Comparison of ENCODE assay signal across 2 cellular contexts in genomic region chr19:40466219-40467006, GRCh38.
A peak's percentile ranks its signal among the peaks of the same experiment; 100 is the strongest.
TF ChIP-seq lines count a peak whose summit lies in the region.

TSS of gene SPTBN4 (plus strand) at chr19:40467001. CDS start at chr19:40472622, 5,621 bp downstream.

TF ChIP-seq in SK-N-SH, 30 proteins besides CTCF, POLR2A, EP300 and RAD21:
- TF ChIP-seq MXI1 (IDR thresholded peaks at IDR 0.05; ENCODE audit: low read depth, low read length) = peak; percentile 75; the same call in 1 of the 2 replicates
- no peak for TF ChIP-seq USF1 (IDR thresholded peaks at IDR 0.05; ENCODE audit: borderline replicate concordance, low read depth)
TF ChIP-seq in SK-N-SH: peak in this region for 1.

TF ChIP-seq in GM12891, 5 proteins besides CTCF, POLR2A, EP300 and RAD21:
- TF ChIP-seq POU2F2 (IDR thresholded peaks at IDR 0.05; ENCODE audit: low read depth, low read length) (no peak; the same call in 1 of the 2 replicates), PAX5 (IDR thresholded peaks at IDR 0.05; ENCODE audit: insufficient read depth, low read length, severe bottlenecking) (no peak), POLR2AphosphoS5 (IDR thresholded peaks at IDR 0.05; ENCODE audit: low read depth, low read length) (no peak), SPI1 (IDR thresholded peaks at IDR 0.05; ENCODE audit: low read depth, low read length) (no peak), TAF1 (IDR thresholded peaks at IDR 0.05; ENCODE audit: low read depth, low read length) (no peak)
